1 cellular context compared by ENCODE assay signal in the genomic region with DNA sequence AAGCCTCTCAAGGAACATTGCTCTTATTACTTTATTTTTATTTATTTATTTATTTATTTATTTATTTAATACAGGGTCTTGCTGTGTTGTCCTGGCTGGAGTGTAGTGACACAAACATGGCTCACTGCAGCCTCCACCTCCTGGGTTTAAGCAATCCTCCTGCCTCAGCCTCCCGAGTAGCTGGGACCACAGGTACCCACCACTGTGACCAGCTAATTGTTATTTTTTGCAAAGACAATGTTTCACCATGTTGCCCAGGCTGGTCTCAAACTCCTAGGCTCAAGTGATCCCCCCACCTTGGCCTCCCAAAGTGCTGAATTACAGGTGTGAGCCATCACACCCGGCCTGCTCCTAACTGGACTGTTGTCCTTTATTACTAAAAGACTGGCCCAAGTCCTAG.
TF ChIP-seq lines count a peak whose summit lies in the region.

No MANE protein-coding gene starts in this region.

TF ChIP-seq in HepG2, 621 proteins besides CTCF, POLR2A, EP300 and RAD21:
- TF ChIP-seq, protein P1, sequence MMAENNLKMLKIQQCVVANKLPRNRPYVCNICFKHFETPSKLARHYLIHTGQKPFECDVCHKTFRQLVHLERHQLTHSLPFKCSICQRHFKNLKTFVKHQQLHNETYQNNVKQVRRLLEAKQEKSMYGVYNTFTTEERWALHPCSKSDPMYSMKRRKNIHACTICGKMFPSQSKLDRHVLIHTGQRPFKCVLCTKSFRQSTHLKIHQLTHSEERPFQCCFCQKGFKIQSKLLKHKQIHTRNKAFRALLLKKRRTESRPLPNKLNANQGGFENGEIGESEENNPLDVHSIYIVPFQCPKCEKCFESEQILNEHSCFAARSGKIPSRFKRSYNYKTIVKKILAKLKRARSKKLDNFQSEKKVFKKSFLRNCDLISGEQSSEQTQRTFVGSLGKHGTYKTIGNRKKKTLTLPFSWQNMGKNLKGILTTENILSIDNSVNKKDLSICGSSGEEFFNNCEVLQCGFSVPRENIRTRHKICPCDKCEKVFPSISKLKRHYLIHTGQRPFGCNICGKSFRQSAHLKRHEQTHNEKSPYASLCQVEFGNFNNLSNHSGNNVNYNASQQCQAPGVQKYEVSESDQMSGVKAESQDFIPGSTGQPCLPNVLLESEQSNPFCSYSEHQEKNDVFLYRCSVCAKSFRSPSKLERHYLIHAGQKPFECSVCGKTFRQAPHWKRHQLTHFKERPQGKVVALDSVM (CRISPR knock-in tag; IDR thresholded peaks at IDR 0.05), result peak; percentile 70
TF ChIP-seq in HepG2: peak in this region for 1; not testable (repeated sequence) for 620.
